1 cellular context compared by ENCODE assay signal in genomic region chr9:72904267-72905093, GRCh38.
TF ChIP-seq lines count a peak whose summit lies in the region.

No MANE protein-coding gene starts in this region.

TF ChIP-seq in A549, 52 proteins besides CTCF, POLR2A, EP300 and RAD21 (continued from another document):
- TF ChIP-seq HMGXB4 (CRISPR knock-in tag; IDR thresholded peaks at IDR 0.05; ENCODE audit: borderline replicate concordance), result peak; percentile 13; the same call in 1 of the 2 replicates
